Comparison of ENCODE assay signal across 16 cellular contexts in genomic region chr11:121129362-121130340, GRCh38. TPM values are rescaled to one million over a fixed set of nuclear protein-coding genes. Genes with fewer than 3 reads are reported as not detected.
A peak's percentile ranks its signal among the peaks of the same experiment; 100 is the strongest.
DNase-seq lines count a peak whose midpoint lies in the region; ATAC-seq, FAIRE-seq and TF ChIP-seq lines count a peak whose summit lies in the region.
"Had no signal": no experiment of that assay in that cellular context is flagged by ENCODE, and none has a peak within 500 bp of the region (broad histone marks: within the 10 kb centered on the region; RNA-seq: fewer than 3 reads in every experiment).

No MANE protein-coding gene starts in this region.

- H3K4me1 ChIP-seq in liver (ENCODE audit: control insufficient read depth in 4 of 4, insufficient read depth in 4 of 4, low read length in 3 of 4) (no peaks in the 10 kb centered on the region), HepG2 (ENCODE audit: insufficient read depth, low read length) (no peaks in the 10 kb centered on the region), RWPE2 (ENCODE audit: insufficient read depth, poor library complexity, severe bottlenecking) (no peaks in the 10 kb centered on the region)
- H3K4me1 ChIP-seq: Caco-2 had no signal

- H2AFZ ChIP-seq in HepG2 (ENCODE audit: low read length): no peak overlapping the region

- H3K9ac ChIP-seq in liver (ENCODE audit: low read depth in 1 of 2, low read length in 2 of 2) (no peak overlapping the region), HepG2 (ENCODE audit: insufficient read depth, low read depth, low read length) (no peak overlapping the region)

- intact Hi-C loops in HepG2 (cut with micrococcal nuclease; ENCODE audit: unreplicated experiment): no loop called here

- no peaks in the 10 kb centered on the region for H3K79me2 ChIP-seq in HepG2 (ENCODE audit: insufficient read depth, low read length)

- no peaks in the 10 kb centered on the region for H3K9me3 ChIP-seq in liver (ENCODE audit: control insufficient read depth in 4 of 4, low read length in 3 of 4)
- H3K9me3 ChIP-seq in HepG2 (ENCODE audit: low read length): no peaks in the 10 kb centered on the region
- no peaks in the 10 kb centered on the region for H3K9me3 ChIP-seq in RWPE2 (ENCODE audit: severe bottlenecking)
- H3K9me3 ChIP-seq: Caco-2 had no signal

- BruUV-seq in HepG2 (replicated peaks; lab: Mats Ljungman, UMichigan): no TSS peak

- H4K20me1 ChIP-seq in HepG2 (ENCODE audit: insufficient read depth, low read length): no peaks in the 10 kb centered on the region

- no peak for FAIRE-seq in HepG2 (lab: Jason Lieb, UNC)
- FAIRE-seq: GM12892 had no signal

- CTCF ChIA-PET in HepG2 (lab: Yijun Ruan, JAX; ENCODE audit: low intra/inter-chr PET ratio, low total read pairs): no interaction called here

- no peak overlapping the region for H3K4me2 ChIP-seq in HepG2 (ENCODE audit: low read depth, low read length)

- TF ChIP-seq RAD21 in liver (IDR thresholded peaks at IDR 0.05) (no peak), HepG2 (CRISPR knock-in tag; IDR thresholded peaks at IDR 0.05) (no peak), Ishikawa (IDR thresholded peaks at IDR 0.05; ENCODE audit: low read depth) (no peak)

- H3K36me3 ChIP-seq in liver (ENCODE audit: control insufficient read depth in 4 of 4, insufficient read depth in 3 of 4, low read depth in 1 of 4, low read length in 3 of 4) (no peaks in the 10 kb centered on the region), HepG2 (replicated peaks in 1 of 2; ENCODE audit: control insufficient read depth in 1 of 2, insufficient read depth in 2 of 2, low read length in 2 of 2) (no peaks in the 10 kb centered on the region), RWPE2 (ENCODE audit: low read depth) (no peaks in the 10 kb centered on the region)

- no peak overlapping the region for H3K27ac ChIP-seq in liver (ENCODE audit: low read depth in 1 of 2, low read length in 2 of 2)
- no peak overlapping the region for H3K27ac ChIP-seq in HepG2 (ENCODE audit: extremely low read length, insufficient read depth, low read length)
- no peak overlapping the region for H3K27ac ChIP-seq in RWPE2 (ENCODE audit: poor library complexity, severe bottlenecking)

- TF ChIP-seq POLR2A in HepG2 (IDR thresholded peaks at IDR 0.05; ENCODE audit: insufficient read depth in 1 of 2, low read depth in 2 of 2, low read length in 2 of 2): no peak

- no peak for TF ChIP-seq EP300 in HepG2 (IDR thresholded peaks at IDR 0.05; ENCODE audit: low read depth in 2 of 2, low read length in 2 of 2)
- no peak for TF ChIP-seq EP300 in HepG2 (CRISPR knock-in tag; IDR thresholded peaks at IDR 0.05; ENCODE audit: borderline replicate concordance)
- no peak for TF ChIP-seq EP300 in Ishikawa (IDR thresholded peaks at IDR 0.05; ENCODE audit: borderline replicate concordance)

- POLR2A ChIA-PET in HepG2 (lab: Yijun Ruan, JAX): no interaction called here

- DNase-seq in HepG2 (ENCODE audit: low spot score) (no peak), RWPE2 (ENCODE audit: low spot score) (no peak), NCI-H2029 (lab: John Stamatoyannopoulos, UW) (no peak), SW480 (ENCODE audit: low spot score) (no peak)
- DNase-seq: Caco-2; CD8-positive, alpha-beta T cell; DND-41; GDM1; GOT3; H9; IMR-90 had no signal

- ATAC-seq in HepG2 (no peak), RWPE2 (ENCODE audit: low read depth) (peak; percentile 25; the same call in 1 of the 3 replicates), GM19328 (IDR thresholded peaks at IDR 0.05; ENCODE audit: unreplicated experiment) (no peak)
- ATAC-seq: CD8-positive, alpha-beta T cell had no signal

- no peak for TF ChIP-seq CTCF in liver (IDR thresholded peaks at IDR 0.05; ENCODE audit: low read depth, low read length, missing input control)
- TF ChIP-seq CTCF in HepG2 (CRISPR knock-in tag; IDR thresholded peaks at IDR 0.05): no peak
- TF ChIP-seq CTCF in RWPE2 (IDR thresholded peaks at IDR 0.05; ENCODE audit: poor library complexity, severe bottlenecking): no peak

- in situ Hi-C loops in HepG2 (cut with HindIII; ENCODE audit: extremely low pct_ligation_motif_present, low pct_unique_long_range_greater_than_20kb): no loop called here

- no peaks in the 10 kb centered on the region for H3K27me3 ChIP-seq in liver (ENCODE audit: control insufficient read depth in 4 of 4, insufficient read depth in 4 of 4, low read length in 3 of 4)
- H3K27me3 ChIP-seq in HepG2 (ENCODE audit: control insufficient read depth in 1 of 2, insufficient read depth in 2 of 2, low read length in 2 of 2): peaks cover 0 to 7% of the 10 kb centered on the region in 2 experiments; a peak in 2 of 5 replicates
- no peaks in the 10 kb centered on the region for H3K27me3 ChIP-seq in RWPE2 (ENCODE audit: insufficient read depth, poor library complexity, severe bottlenecking)

- WGBS in liver: 91% methylated on average over 29 of the region's 29 CpGs
- 58% methylated on average over 17 of the region's 29 CpGs for WGBS in HepG2 (ENCODE audit: low lambda C conversion rate)

- H3K4me3 ChIP-seq in liver (ENCODE audit: low read depth in 1 of 3, low read length in 3 of 3) (no peak overlapping the region), HepG2 (replicated peaks in 1 of 3; ENCODE audit: insufficient read depth in 1 of 3, low read depth in 2 of 3, low read length in 3 of 3) (no peak overlapping the region), RWPE2 (ENCODE audit: severe bottlenecking) (no peak overlapping the region)

TF ChIP-seq in liver, 16 proteins besides CTCF, POLR2A, EP300 and RAD21:
- TF ChIP-seq TAF1 (conservative IDR thresholded peaks at IDR 0.05): no peak
- TF ChIP-seq NR2F2 (IDR thresholded peaks at IDR 0.05): peak; percentile 78
- TF ChIP-seq SP1 (IDR thresholded peaks at IDR 0.05): no peak
TF ChIP-seq in liver: peak in this region for 1.

TF ChIP-seq in HepG2, 621 proteins besides CTCF, POLR2A, EP300 and RAD21 (continues in another document):
- TF ChIP-seq MIER3 (CRISPR knock-in tag; IDR thresholded peaks at IDR 0.05; ENCODE audit: borderline replicate concordance): no peak
- TF ChIP-seq ZBTB34 (CRISPR knock-in tag; IDR thresholded peaks at IDR 0.05): no peak
- TF ChIP-seq CHD4 (IDR thresholded peaks at IDR 0.05; ENCODE audit: borderline replicate concordance, low read length): no peak
- no peak for TF ChIP-seq SAP130 (CRISPR knock-in tag; IDR thresholded peaks at IDR 0.05; ENCODE audit: low read depth)
- TF ChIP-seq MYC (CRISPR knock-in tag; IDR thresholded peaks at IDR 0.05; ENCODE audit: borderline replicate concordance): no peak

TF ChIP-seq in Ishikawa, 13 proteins besides CTCF, POLR2A, EP300 and RAD21 (continues in another document):
- TF ChIP-seq TEAD4 (IDR thresholded peaks at IDR 0.05) (peak; percentile 67), REST (IDR thresholded peaks at IDR 0.05; ENCODE audit: low read depth) (no peak), NFIC (IDR thresholded peaks at IDR 0.05) (no peak), TCF12 (IDR thresholded peaks at IDR 0.05; ENCODE audit: low read depth) (no peak), YY1 (IDR thresholded peaks at IDR 0.05; ENCODE audit: low read depth) (no peak)

RNA-seq across cellular contexts. Expression of gene TECTA, which starts 28.6 kb away (rescaled TPM):
- total RNA-seq in liver (1 to 10 TPM in 1 of 2 donors, under 1 TPM in 1; 0.93 to 2.4 TPM), HepG2 (2016; rRNA removed; fragmentation: Illumina TruSeq; extraction: Trizol) (0.04 and 0.08 TPM in 2 replicates)
- polyA plus RNA-seq in liver (under 1 TPM; 0.46 to 0.52 TPM), HepG2 (2011; rRNA removed) (0.17 and 0.27 TPM in 2 replicates)
- total RNA-seq in HepG2 (2016; cell fraction: cytosol; rRNA removed; fragmentation: Illumina TruSeq; extraction: Trizol; ENCODE audit: low read depth): 0.09 TPM in 1 of 2 replicates, not detected in the other
- 0.03 and 0.04 TPM in 2 replicates for total RNA-seq in HepG2 (2016; cell fraction: insoluble cytoplasmic fraction; rRNA removed; fragmentation: Illumina TruSeq; extraction: Trizol)
- total RNA-seq in HepG2 (2016; cell fraction: membrane; rRNA removed; fragmentation: Illumina TruSeq; extraction: Trizol): 0.03 TPM in 1 of 2 replicates, not detected in the other
- total RNA-seq in HepG2 (2016; cell fraction: nucleus; rRNA removed; fragmentation: Illumina TruSeq; extraction: Trizol): 0.16 TPM in 1 of 2 replicates, not detected in the other
- polyA plus RNA-seq in HepG2 (2011; cell fraction: cytosol; rRNA removed): 0.05 and 0.21 TPM in 2 replicates
- polyA plus RNA-seq in HepG2 (2011; cell fraction: nucleus; rRNA removed): 0.80 and 1.8 TPM in 2 replicates
- polyA plus RNA-seq in HepG2 (2012): 0.08 and 0.27 TPM in 2 replicates
- not detected in 2 replicates for polyA plus RNA-seq in HepG2 (2016; cell fraction: cytosol; fragmentation: Illumina TruSeq; extraction: Trizol; ENCODE audit: low read depth)
- polyA plus RNA-seq in HepG2 (2016; cell fraction: insoluble cytoplasmic fraction; fragmentation: Illumina TruSeq; extraction: Trizol; ENCODE audit: low read depth): 0.11 and 0.14 TPM in 2 replicates
- polyA plus RNA-seq in HepG2 (2016; cell fraction: membrane; fragmentation: Illumina TruSeq; extraction: Trizol; ENCODE audit: low read depth): not detected in 2 replicates
- 0.25 and 0.27 TPM in 2 replicates for polyA plus RNA-seq in HepG2 (2016; cell fraction: nucleus; fragmentation: Illumina TruSeq; extraction: Trizol; ENCODE audit: insufficient read depth, low read depth)
- polyA minus RNA-seq in HepG2 (2011; rRNA and poly(A)+ RNA removed; ENCODE audit: low replicate concordance): 0.32 TPM in 1 of 2 replicates, not detected in the other
- polyA minus RNA-seq in HepG2 (2011; cell fraction: cytosol; rRNA and poly(A)+ RNA removed): 0.20 TPM in 1 of 2 replicates, not detected in the other
- polyA minus RNA-seq in HepG2 (2011; cell fraction: nucleus; rRNA and poly(A)+ RNA removed): 0.37 and 0.64 TPM in 2 replicates
- polyA plus RNA-seq: CD14-positive monocyte had no signal
